Comparison of ENCODE assay signal across 22 cellular contexts in genomic region chr1:47568763-47569162, GRCh38.
A peak's percentile ranks its signal among the peaks of the same experiment; 100 is the strongest.
DNase-seq lines count a peak whose midpoint lies in the region; ATAC-seq and TF ChIP-seq lines count a peak whose summit lies in the region.
"Had no signal": no experiment of that assay in that cellular context is flagged by ENCODE, and none has a peak within 500 bp of the region (broad histone marks: within the 10 kb centered on the region; RNA-seq: fewer than 3 reads in every experiment).

No MANE protein-coding gene starts in this region.

- H2BK20ac ChIP-seq in H9 (ENCODE audit: low read depth, low read length, poor library complexity, severe bottlenecking), result no peak overlapping the region

- H3K27ac ChIP-seq in left lung, result peak overlapping the region; percentile 34 to 46
- no peak overlapping the region for H3K27ac ChIP-seq in substantia nigra (ENCODE audit: low read depth, low read length, poor library complexity, severe bottlenecking)
- no peak overlapping the region for H3K27ac ChIP-seq in H9 (ENCODE audit: insufficient read length, low read depth, low read length)
- H3K27ac ChIP-seq: colonic mucosa, heart right ventricle, parathyroid adenoma had no signal

- H3K36me3 Mint-ChIP-seq in H9 (ENCODE audit: insufficient read depth in 1 of 3, low read depth in 3 of 3), result no peaks in the 10 kb centered on the region; a peak in 1 of 7 replicates

- H3K9me3 Mint-ChIP-seq in H9, result no peaks in the 10 kb centered on the region
- H3K9me3 Mint-ChIP-seq: CD4-positive, alpha-beta T cell had no signal

- H3K9me3 ChIP-seq in left lung, result no peaks in the 10 kb centered on the region
- no peaks in the 10 kb centered on the region for H3K9me3 ChIP-seq in H9 (ENCODE audit: control insufficient read depth, low read depth, low read length)
- H3K9me3 ChIP-seq: colonic mucosa, heart right ventricle had no signal

- DNase-seq in NCI-H1092 treated with DMSO at 0.1 percent for 48 hours (lab: John Stamatoyannopoulos, UW) (peak; percentile 21), NCI-H1092 (lab: John Stamatoyannopoulos, UW) (no peak), SK-MEL-5 (ENCODE audit: low read depth, low spot score) (peak; percentile 68), left lung (no peak), substantia nigra (lab: John Stamatoyannopoulos, UW) (peak in 40 of 49 donors; percentile 7 to 79 (median 50)), H9 (no peak), GM10266 (ENCODE audit: extremely low spot score) (no peak)
- DNase-seq in activated naive CD4-positive, alpha-beta T cell treated with Interleukin-2 at 50 U/mL for 16 hours, result no peak
- DNase-seq: 8988T; activated CD4-positive, alpha-beta T cell treated with anti-CD3 and anti-CD28 coated beads for 1 hour; activated gamma-delta T cell treated with Interleukin-2 at 50 U/mL for 16 hours; CD4-positive, alpha-beta T cell; colonic mucosa; heart right ventricle; Karpas-422; kidney glomerular epithelial cell; NCI-H1436 treated with DMSO at 0.1 percent for 48 hours; NCI-H446; stimulated activated naive CD4-positive, alpha-beta T cell; T1000 had no signal

- no peak overlapping the region for H3K4me3 Mint-ChIP-seq in H9
- H3K4me3 Mint-ChIP-seq: CD4-positive, alpha-beta T cell had no signal

- H3K27me3 Mint-ChIP-seq in H9 (ENCODE audit: low read depth), result peaks cover 37% of the 10 kb centered on the region

- no peak overlapping the region for H3K18ac ChIP-seq in H9 (ENCODE audit: insufficient read length, low read depth, low read length)

- no peak for ATAC-seq in left lung
- ATAC-seq: GM12878 had no signal

- no peak overlapping the region for H3T11ph ChIP-seq in H9 (ENCODE audit: low read length)

- no peak overlapping the region for H3K4me3 ChIP-seq in left lung
- H3K4me3 ChIP-seq: colonic mucosa, GM12878, heart right ventricle had no signal

- no peak overlapping the region for H4K91ac ChIP-seq in H9 (ENCODE audit: insufficient read length, low read depth, low read length)

- H3K14ac ChIP-seq in H9 (ENCODE audit: insufficient read depth, low read length), result no peak overlapping the region

- no peak overlapping the region for H2AK5ac ChIP-seq in H9 (ENCODE audit: insufficient read length, low read length)

- H2BK5ac ChIP-seq in H9 (ENCODE audit: insufficient read length, low read length), result no peak overlapping the region

- intact Hi-C loops in left lung (cut with DNase I), result no loop called here

- H3K4me1 ChIP-seq in left lung (peaks cover 8 to 18% of the 10 kb centered on the region in 2 donors), H9 (ENCODE audit: insufficient read depth, low read length) (peaks cover 12% of the 10 kb centered on the region; the same call in 1 of the 2 replicates)
- H3K4me1 ChIP-seq: colonic mucosa, parathyroid adenoma had no signal

- no peak overlapping the region for H3K4me2 ChIP-seq in H9 (ENCODE audit: insufficient read depth, insufficient read length, low read length)

- no peak overlapping the region for H2AFZ ChIP-seq in H9 (ENCODE audit: low read length)
- H2AFZ ChIP-seq: parathyroid adenoma had no signal

- H3K56ac ChIP-seq in H9 (ENCODE audit: insufficient read length, low read depth, low read length), result no peak overlapping the region

- TF ChIP-seq CTCF in left lung (IDR thresholded peaks at IDR 0.05) (no peak), H9 (conservative IDR thresholded peaks at IDR 0.05) (no peak), GM10266 (IDR thresholded peaks at IDR 0.05; ENCODE audit: control insufficient read depth, insufficient read depth, low read depth, missing control alignments) (no peak)

- H3K79me2 ChIP-seq in H9 (ENCODE audit: insufficient read depth, low read length), result no peaks in the 10 kb centered on the region
- H3K79me2 ChIP-seq: parathyroid adenoma had no signal

- H2BK120ac ChIP-seq in H9 (ENCODE audit: low read depth, low read length, poor library complexity, severe bottlenecking), result no peak overlapping the region

- no peaks in the 10 kb centered on the region for H4K20me1 ChIP-seq in H9 (ENCODE audit: control insufficient read depth, insufficient read depth, insufficient read length)

- H3K27ac Mint-ChIP-seq in H9, result no peak overlapping the region
- H3K27ac Mint-ChIP-seq: CD4-positive, alpha-beta T cell had no signal

- no peaks in the 10 kb centered on the region for H3K23me2 ChIP-seq in H9 (ENCODE audit: insufficient read length, low read depth, low read length, poor library complexity, severe bottlenecking)

- H3K4me1 Mint-ChIP-seq in H9, result peaks cover 50 to 54% of the 10 kb centered on the region in 2 experiments

- no peak overlapping the region for H4K5ac ChIP-seq in H9 (ENCODE audit: insufficient read length, low read depth, low read length)

- no peak overlapping the region for H2BK12ac ChIP-seq in H9 (ENCODE audit: insufficient read length, low read depth, low read length)

- in situ Hi-C loops in SK-MEL-5 (cut with HindIII; ENCODE audit: low pct_unique_long_range_greater_than_20kb, low sequenced_read_pairs), result no loop called here

- no peak overlapping the region for H3K23ac ChIP-seq in H9 (ENCODE audit: insufficient read length, low read depth, low read length)

- no peak overlapping the region for H4K8ac ChIP-seq in H9 (replicated peaks; ENCODE audit: insufficient read length, low read depth, low read length)

- no CpG with 5 or more reads among the region's 5 CpGs for WGBS in H9 (ENCODE audit: extremely low coverage, insufficient read length, low lambda C conversion rate)

- H3K36me3 ChIP-seq in left lung, result no peaks in the 10 kb centered on the region
- H3K36me3 ChIP-seq: colonic mucosa, heart right ventricle had no signal

- H3K27me3 ChIP-seq in left lung, result peaks cover 0 to 11% of the 10 kb centered on the region in 2 donors
- H3K27me3 ChIP-seq in H9 (ENCODE audit: insufficient read depth, low read length), result peaks cover 2% of the 10 kb centered on the region; the same call in 1 of the 2 replicates
- H3K27me3 ChIP-seq: colonic mucosa had no signal

- H3K4ac ChIP-seq in H9 (ENCODE audit: low read depth, low read length), result no peak overlapping the region

- no peak overlapping the region for H3K9ac ChIP-seq in H9 (ENCODE audit: extremely low read depth, insufficient read length, low read length)
- H3K9ac ChIP-seq: parathyroid adenoma had no signal

- H3K79me1 ChIP-seq in H9 (ENCODE audit: insufficient read depth, low read depth, low read length, poor library complexity, severe bottlenecking), result no peaks in the 10 kb centered on the region

- H2BK15ac ChIP-seq in H9 (ENCODE audit: low read depth, low read length), result no peak overlapping the region

Comparison
In these comparisons a context has a peak if more than half of its experiments do, and no peak if none do; other contexts are left out.
1. DNase-seq: peak in NCI-H1092 treated with DMSO at 0.1 percent for 48 hours (single experiment), SK-MEL-5 (single experiment) and substantia nigra (40 of 49); none in NCI-H1092 (single experiment), left lung (0 of 2), H9 (single experiment), activated naive CD4-positive, alpha-beta T cell treated with Interleukin-2 at 50 U/mL for 16 hours (single experiment) and GM10266 (single experiment).
2. H3K27ac ChIP-seq: peak in left lung (2 of 2); none in substantia nigra (single experiment) and H9 (single experiment).